Comparison of ENCODE assay signal across 18 cellular contexts in genomic region chr6:146981981-146982380, GRCh38.
DNase-seq lines count a peak whose midpoint lies in the region; ATAC-seq and TF ChIP-seq lines count a peak whose summit lies in the region.
"Had no signal": no experiment of that assay in that cellular context is flagged by ENCODE, and none has a peak within 500 bp of the region (broad histone marks: within the 10 kb centered on the region; RNA-seq: fewer than 3 reads in every experiment).

No MANE protein-coding gene starts in this region.

- H3K36me3 ChIP-seq in Caco-2 (ENCODE audit: control insufficient read depth, insufficient read depth, low read length): no peaks in the 10 kb centered on the region
- H3K36me3 ChIP-seq in HEK293 (ENCODE audit: control insufficient read depth in 2 of 2, insufficient read depth in 1 of 2, low read length in 2 of 2): no peaks in the 10 kb centered on the region
- no peaks in the 10 kb centered on the region for H3K36me3 ChIP-seq in vagina

- peaks cover 68% of the 10 kb centered on the region for H3K4me1 ChIP-seq in Caco-2
- peaks cover 6% of the 10 kb centered on the region; the same call in 1 of the 2 replicates for H3K4me1 ChIP-seq in HEK293 (ENCODE audit: control insufficient read depth, insufficient read depth, low read length)
- no peaks in the 10 kb centered on the region for H3K4me1 ChIP-seq in vagina

- H3K36me3 Mint-ChIP-seq in Caco-2 (ENCODE audit: insufficient read depth, unreplicated experiment): peaks cover 12% of the 10 kb centered on the region

- CTCF ChIA-PET in Caco-2 (lab: Charles Lee): no interaction called here
- CTCF ChIA-PET in HEK293 (lab: Yijun Ruan, JAX): no interaction called here
- CTCF ChIA-PET in GM10248 (lab: Yijun Ruan, JAX): no interaction called here

- peak; percentile 49 to 53 for DNase-seq in Caco-2
- peak; percentile 15 for DNase-seq in OCI-M1 (lab: John Stamatoyannopoulos, UW)
- DNase-seq in left colon: no peak
- no peak for DNase-seq in vagina (ENCODE audit: extremely low spot score in 2 of 2)
- DNase-seq in NCI-H526 treated with DMSO at 0.1 percent for 48 hours (lab: John Stamatoyannopoulos, UW): no peak
- no peak for DNase-seq in GM10248 (ENCODE audit: extremely low spot score)
- DNase-seq: KG1, NCI-H1092, NCI-H1436 treated with DMSO at 0.1 percent for 48 hours, NCI-H1930, NCI-H2171, NCI-H446, NCI-H526, SIG-M5, SK-N-SH had no signal

- H3K27me3 Mint-ChIP-seq in Caco-2 (ENCODE audit: insufficient read depth, unreplicated experiment): no peaks in the 10 kb centered on the region

- H3K4me3 Mint-ChIP-seq in Caco-2 (ENCODE audit: unreplicated experiment): peak overlapping the region; percentile 46
- H3K4me3 Mint-ChIP-seq: B cell had no signal

- no TSS peak for BruUV-seq in Caco-2 (replicated peaks; lab: Mats Ljungman, UMichigan)

- peaks cover 37% of the 10 kb centered on the region for H3K4me1 Mint-ChIP-seq in Caco-2 (ENCODE audit: low read depth, unreplicated experiment)
- H3K4me1 Mint-ChIP-seq: B cell had no signal

- TF ChIP-seq CTCF in Caco-2 (IDR thresholded peaks at IDR 0.05; ENCODE audit: insufficient read depth in 1 of 2, low read depth in 1 of 2, low read length in 1 of 2, severe bottlenecking in 1 of 2, unreplicated experiment in 1 of 2): no peak
- no peak for TF ChIP-seq CTCF in HEK293 (tag by site-specific recombination; IDR thresholded peaks at IDR 0.05)
- TF ChIP-seq CTCF in vagina (IDR thresholded peaks at IDR 0.05): no peak
- TF ChIP-seq CTCF in GM10248 (IDR thresholded peaks at IDR 0.05; ENCODE audit: control extremely low read depth, extremely low read depth, low read depth, missing control alignments): no peak

- peak; percentile 71 for ATAC-seq in left colon
- ATAC-seq: A549 had no signal

- H3K9me3 ChIP-seq in Caco-2 (peaks cover 5% of the 10 kb centered on the region; the same call in 1 of the 2 replicates), HEK293 (ENCODE audit: control insufficient read depth, insufficient read depth, low read depth, low read length) (no peaks in the 10 kb centered on the region), vagina (no peaks in the 10 kb centered on the region)
- H3K9me3 ChIP-seq: SK-N-SH had no signal

- no peak for TF ChIP-seq POLR2A in vagina (IDR thresholded peaks at IDR 0.05)

- H3K27me3 ChIP-seq in Caco-2 (replicated peaks; ENCODE audit: control insufficient read depth, insufficient read depth, low read length) (no peaks in the 10 kb centered on the region), vagina (no peaks in the 10 kb centered on the region)

- intact Hi-C loops in Caco-2 (cut with micrococcal nuclease; ENCODE audit: unreplicated experiment) (loop anchor here (1.0 to 5.0 kb wide), 6 partner anchors 31 to 1021 kb away; no protein-coding TSS in a partner anchor), left colon (cut with DNase I, micrococcal nuclease) (no loop called here), vagina (cut with DNase I) (no loop called here)

- H3K27ac ChIP-seq in HEK293 (ENCODE audit: extremely low read depth, low read depth, low read length): no peak overlapping the region
- H3K27ac ChIP-seq in vagina: no peak overlapping the region

- peak overlapping the region; percentile 65 for H3K27ac Mint-ChIP-seq in Caco-2 (ENCODE audit: unreplicated experiment)
- H3K27ac Mint-ChIP-seq: B cell had no signal

- no peaks in the 10 kb centered on the region for H3K9me3 Mint-ChIP-seq in Caco-2 (ENCODE audit: unreplicated experiment)

- POLR2A ChIA-PET in Caco-2 (lab: Charles Lee): no interaction called here
- POLR2A ChIA-PET in HEK293 (lab: Yijun Ruan, JAX): interaction anchor here (0.6 kb wide), 1 partner anchor 9 kb away, joined by 5 read pairs; no protein-coding TSS in a partner anchor
- POLR2A ChIA-PET in GM10248 (lab: Yijun Ruan, JAX): no interaction called here

- H3K4me3 ChIP-seq in Caco-2 (ENCODE audit: low read depth, low read length) (no peak overlapping the region), HEK293 (ENCODE audit: low read depth, low read length) (no peak overlapping the region), vagina (no peak overlapping the region)
- H3K4me3 ChIP-seq: A549 had no signal

TF ChIP-seq in HEK293, 187 proteins besides CTCF, POLR2A, EP300 and RAD21:
- no peak for TF ChIP-seq GLI4 (tag by site-specific recombination; IDR thresholded peaks at IDR 0.05)
- TF ChIP-seq ZNF350 (tag by site-specific recombination; IDR thresholded peaks at IDR 0.05): no peak
- TF ChIP-seq ZNF555 (tag by site-specific recombination; conservative IDR thresholded peaks at IDR 0.05): no peak
- no peak for TF ChIP-seq KLF8 (tag by site-specific recombination; IDR thresholded peaks at IDR 0.05)
- TF ChIP-seq ZNF677 (tag by site-specific recombination; IDR thresholded peaks at IDR 0.05): no peak
- no peak for TF ChIP-seq ZNF596 (tag by site-specific recombination; IDR thresholded peaks at IDR 0.05)
- TF ChIP-seq ZNF623 (tag by site-specific recombination; IDR thresholded peaks at IDR 0.05): no peak
- TF ChIP-seq ZNF37A (tag by site-specific recombination; IDR thresholded peaks at IDR 0.05): no peak
- TF ChIP-seq SCRT1 (tag by site-specific recombination; IDR thresholded peaks at IDR 0.05; ENCODE audit: borderline replicate concordance): no peak
- no peak for TF ChIP-seq ZNF324 (tag by site-specific recombination; IDR thresholded peaks at IDR 0.05)
- TF ChIP-seq RBAK (tag by site-specific recombination; IDR thresholded peaks at IDR 0.05): no peak
- TF ChIP-seq ZBTB10 (tag by site-specific recombination; IDR thresholded peaks at IDR 0.05): no peak
- TF ChIP-seq ZNF391 (tag by site-specific recombination; IDR thresholded peaks at IDR 0.05; ENCODE audit: borderline replicate concordance, low read depth): no peak
- TF ChIP-seq ZNF221 (tag by site-specific recombination; IDR thresholded peaks at IDR 0.05; ENCODE audit: borderline replicate concordance): no peak
- TF ChIP-seq SETDB1 (IDR thresholded peaks at IDR 0.05; ENCODE audit: insufficient read length, low read length): peak; percentile 54
- no peak for TF ChIP-seq ZNF23 (tag by site-specific recombination; IDR thresholded peaks at IDR 0.05; ENCODE audit: borderline replicate concordance)
- TF ChIP-seq TCF7L2 (IDR thresholded peaks at IDR 0.05; ENCODE audit: borderline replicate concordance, low read depth, low read length): 0 out of 2 replicates have a peak, but pooled peaks have one; percentile 19
- no peak for TF ChIP-seq ZNF398 (tag by site-specific recombination; IDR thresholded peaks at IDR 0.05)
- no peak for TF ChIP-seq ZNF302 (tag by site-specific recombination; IDR thresholded peaks at IDR 0.05; ENCODE audit: low read depth)
- no peak for TF ChIP-seq ZBTB8A (tag by site-specific recombination; IDR thresholded peaks at IDR 0.05)
- TF ChIP-seq, protein P1, sequence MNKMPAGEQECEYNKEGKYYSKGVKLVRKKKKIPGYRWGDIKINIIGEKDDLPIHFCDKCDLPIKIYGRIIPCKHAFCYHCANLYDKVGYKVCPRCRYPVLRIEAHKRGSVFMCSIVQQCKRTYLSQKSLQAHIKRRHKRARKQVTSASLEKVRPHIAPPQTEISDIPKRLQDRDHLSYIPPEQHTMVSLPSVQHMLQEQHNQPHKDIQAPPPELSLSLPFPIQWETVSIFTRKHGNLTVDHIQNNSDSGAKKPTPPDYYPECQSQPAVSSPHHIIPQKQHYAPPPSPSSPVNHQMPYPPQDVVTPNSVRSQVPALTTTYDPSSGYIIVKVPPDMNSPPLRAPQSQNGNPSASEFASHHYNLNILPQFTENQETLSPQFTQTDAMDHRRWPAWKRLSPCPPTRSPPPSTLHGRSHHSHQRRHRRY (tag by site-specific recombination; IDR thresholded peaks at IDR 0.05): no peak
- 0 out of 2 replicates have a peak, but pooled peaks have one; percentile 42 for TF ChIP-seq ZXDB (tag by site-specific recombination; IDR thresholded peaks at IDR 0.05)
TF ChIP-seq in HEK293: peak in this region for 3.

Comparison
In these comparisons a context has a peak if more than half of its experiments do, and no peak if none do; other contexts are left out.
1. DNase-seq: peak in Caco-2 (2 of 2) and OCI-M1 (single experiment); none in left colon (0 of 2), vagina (0 of 2), NCI-H526 treated with DMSO at 0.1 percent for 48 hours (single experiment) and GM10248 (single experiment).